1 cellular context compared by ENCODE assay signal in genomic region chr1:121586369-121587229, GRCh38.
TF ChIP-seq lines count a peak whose summit lies in the region.

No MANE protein-coding gene starts in this region.

TF ChIP-seq in HepG2, 621 proteins besides CTCF, POLR2A, EP300 and RAD21 (continued from another document and continues in another):
- TF ChIP-seq, protein P1, sequence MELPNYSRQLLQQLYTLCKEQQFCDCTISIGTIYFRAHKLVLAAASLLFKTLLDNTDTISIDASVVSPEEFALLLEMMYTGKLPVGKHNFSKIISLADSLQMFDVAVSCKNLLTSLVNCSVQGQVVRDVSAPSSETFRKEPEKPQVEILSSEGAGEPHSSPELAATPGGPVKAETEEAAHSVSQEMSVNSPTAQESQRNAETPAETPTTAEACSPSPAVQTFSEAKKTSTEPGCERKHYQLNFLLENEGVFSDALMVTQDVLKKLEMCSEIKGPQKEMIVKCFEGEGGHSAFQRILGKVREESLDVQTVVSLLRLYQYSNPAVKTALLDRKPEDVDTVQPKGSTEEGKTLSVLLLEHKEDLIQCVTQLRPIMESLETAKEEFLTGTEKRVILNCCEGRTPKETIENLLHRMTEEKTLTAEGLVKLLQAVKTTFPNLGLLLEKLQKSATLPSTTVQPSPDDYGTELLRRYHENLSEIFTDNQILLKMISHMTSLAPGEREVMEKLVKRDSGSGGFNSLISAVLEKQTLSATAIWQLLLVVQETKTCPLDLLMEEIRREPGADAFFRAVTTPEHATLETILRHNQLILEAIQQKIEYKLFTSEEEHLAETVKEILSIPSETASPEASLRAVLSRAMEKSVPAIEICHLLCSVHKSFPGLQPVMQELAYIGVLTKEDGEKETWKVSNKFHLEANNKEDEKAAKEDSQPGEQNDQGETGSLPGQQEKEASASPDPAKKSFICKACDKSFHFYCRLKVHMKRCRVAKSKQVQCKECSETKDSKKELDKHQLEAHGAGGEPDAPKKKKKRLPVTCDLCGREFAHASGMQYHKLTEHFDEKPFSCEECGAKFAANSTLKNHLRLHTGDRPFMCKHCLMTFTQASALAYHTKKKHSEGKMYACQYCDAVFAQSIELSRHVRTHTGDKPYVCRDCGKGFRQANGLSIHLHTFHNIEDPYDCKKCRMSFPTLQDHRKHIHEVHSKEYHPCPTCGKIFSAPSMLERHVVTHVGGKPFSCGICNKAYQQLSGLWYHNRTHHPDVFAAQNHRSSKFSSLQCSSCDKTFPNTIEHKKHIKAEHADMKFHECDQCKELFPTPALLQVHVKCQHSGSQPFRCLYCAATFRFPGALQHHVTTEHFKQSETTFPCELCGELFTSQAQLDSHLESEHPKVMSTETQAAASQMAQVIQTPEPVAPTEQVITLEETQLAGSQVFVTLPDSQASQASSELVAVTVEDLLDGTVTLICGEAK (IDR thresholded peaks at IDR 0.05): no peak
- TF ChIP-seq, protein P1 (CRISPR knock-in tag; IDR thresholded peaks at IDR 0.05): peak; percentile 94
- TF ChIP-seq, protein P2, sequence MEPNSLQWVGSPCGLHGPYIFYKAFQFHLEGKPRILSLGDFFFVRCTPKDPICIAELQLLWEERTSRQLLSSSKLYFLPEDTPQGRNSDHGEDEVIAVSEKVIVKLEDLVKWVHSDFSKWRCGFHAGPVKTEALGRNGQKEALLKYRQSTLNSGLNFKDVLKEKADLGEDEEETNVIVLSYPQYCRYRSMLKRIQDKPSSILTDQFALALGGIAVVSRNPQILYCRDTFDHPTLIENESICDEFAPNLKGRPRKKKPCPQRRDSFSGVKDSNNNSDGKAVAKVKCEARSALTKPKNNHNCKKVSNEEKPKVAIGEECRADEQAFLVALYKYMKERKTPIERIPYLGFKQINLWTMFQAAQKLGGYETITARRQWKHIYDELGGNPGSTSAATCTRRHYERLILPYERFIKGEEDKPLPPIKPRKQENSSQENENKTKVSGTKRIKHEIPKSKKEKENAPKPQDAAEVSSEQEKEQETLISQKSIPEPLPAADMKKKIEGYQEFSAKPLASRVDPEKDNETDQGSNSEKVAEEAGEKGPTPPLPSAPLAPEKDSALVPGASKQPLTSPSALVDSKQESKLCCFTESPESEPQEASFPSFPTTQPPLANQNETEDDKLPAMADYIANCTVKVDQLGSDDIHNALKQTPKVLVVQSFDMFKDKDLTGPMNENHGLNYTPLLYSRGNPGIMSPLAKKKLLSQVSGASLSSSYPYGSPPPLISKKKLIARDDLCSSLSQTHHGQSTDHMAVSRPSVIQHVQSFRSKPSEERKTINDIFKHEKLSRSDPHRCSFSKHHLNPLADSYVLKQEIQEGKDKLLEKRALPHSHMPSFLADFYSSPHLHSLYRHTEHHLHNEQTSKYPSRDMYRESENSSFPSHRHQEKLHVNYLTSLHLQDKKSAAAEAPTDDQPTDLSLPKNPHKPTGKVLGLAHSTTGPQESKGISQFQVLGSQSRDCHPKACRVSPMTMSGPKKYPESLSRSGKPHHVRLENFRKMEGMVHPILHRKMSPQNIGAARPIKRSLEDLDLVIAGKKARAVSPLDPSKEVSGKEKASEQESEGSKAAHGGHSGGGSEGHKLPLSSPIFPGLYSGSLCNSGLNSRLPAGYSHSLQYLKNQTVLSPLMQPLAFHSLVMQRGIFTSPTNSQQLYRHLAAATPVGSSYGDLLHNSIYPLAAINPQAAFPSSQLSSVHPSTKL (CRISPR knock-in tag; IDR thresholded peaks at IDR 0.05): peak; percentile 72
- TF ChIP-seq MED13 (CRISPR knock-in tag; IDR thresholded peaks at IDR 0.05): peak; percentile 37; the same call in 1 of the 2 replicates
- TF ChIP-seq TFDP1 (CRISPR knock-in tag; IDR thresholded peaks at IDR 0.05; ENCODE audit: borderline replicate concordance): peak; percentile 49; the same call in 1 of the 2 replicates
- TF ChIP-seq ZNF44 (CRISPR knock-in tag; IDR thresholded peaks at IDR 0.05): peak; percentile 74; the same call in 1 of the 2 replicates
- TF ChIP-seq ZNF468 (CRISPR knock-in tag; IDR thresholded peaks at IDR 0.05): no peak
- TF ChIP-seq ZNF878 (CRISPR knock-in tag; IDR thresholded peaks at IDR 0.05): no peak
- peak; percentile 61; the same call in 1 of the 2 replicates for TF ChIP-seq TBX3 (IDR thresholded peaks at IDR 0.05; ENCODE audit: borderline replicate concordance)
- TF ChIP-seq ZNF20 (CRISPR knock-in tag; IDR thresholded peaks at IDR 0.05): no peak
- TF ChIP-seq, protein P3, sequence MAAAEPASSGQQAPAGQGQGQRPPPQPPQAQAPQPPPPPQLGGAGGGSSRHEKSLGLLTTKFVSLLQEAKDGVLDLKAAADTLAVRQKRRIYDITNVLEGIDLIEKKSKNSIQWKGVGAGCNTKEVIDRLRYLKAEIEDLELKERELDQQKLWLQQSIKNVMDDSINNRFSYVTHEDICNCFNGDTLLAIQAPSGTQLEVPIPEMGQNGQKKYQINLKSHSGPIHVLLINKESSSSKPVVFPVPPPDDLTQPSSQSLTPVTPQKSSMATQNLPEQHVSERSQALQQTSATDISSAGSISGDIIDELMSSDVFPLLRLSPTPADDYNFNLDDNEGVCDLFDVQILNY (CRISPR knock-in tag; conservative IDR thresholded peaks at IDR 0.05): peak; percentile 23; the same call in 1 of the 2 replicates
- TF ChIP-seq MIER3 (CRISPR knock-in tag; IDR thresholded peaks at IDR 0.05; ENCODE audit: borderline replicate concordance): peak; percentile 39; the same call in 1 of the 2 replicates
- TF ChIP-seq, protein P4, sequence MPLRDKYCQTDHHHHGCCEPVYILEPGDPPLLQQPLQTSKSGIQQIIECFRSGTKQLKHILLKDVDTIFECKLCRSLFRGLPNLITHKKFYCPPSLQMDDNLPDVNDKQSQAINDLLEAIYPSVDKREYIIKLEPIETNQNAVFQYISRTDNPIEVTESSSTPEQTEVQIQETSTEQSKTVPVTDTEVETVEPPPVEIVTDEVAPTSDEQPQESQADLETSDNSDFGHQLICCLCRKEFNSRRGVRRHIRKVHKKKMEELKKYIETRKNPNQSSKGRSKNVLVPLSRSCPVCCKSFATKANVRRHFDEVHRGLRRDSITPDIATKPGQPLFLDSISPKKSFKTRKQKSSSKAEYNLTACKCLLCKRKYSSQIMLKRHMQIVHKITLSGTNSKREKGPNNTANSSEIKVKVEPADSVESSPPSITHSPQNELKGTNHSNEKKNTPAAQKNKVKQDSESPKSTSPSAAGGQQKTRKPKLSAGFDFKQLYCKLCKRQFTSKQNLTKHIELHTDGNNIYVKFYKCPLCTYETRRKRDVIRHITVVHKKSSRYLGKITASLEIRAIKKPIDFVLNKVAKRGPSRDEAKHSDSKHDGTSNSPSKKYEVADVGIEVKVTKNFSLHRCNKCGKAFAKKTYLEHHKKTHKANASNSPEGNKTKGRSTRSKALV (CRISPR knock-in tag; IDR thresholded peaks at IDR 0.05): 0 out of 2 replicates have a peak, but pooled peaks have one; percentile 28
- no peak for TF ChIP-seq PTBP1 (IDR thresholded peaks at IDR 0.05; ENCODE audit: low read depth, low read length, poor library complexity, severe bottlenecking)
- TF ChIP-seq ZNF598 (CRISPR knock-in tag; IDR thresholded peaks at IDR 0.05; ENCODE audit: borderline replicate concordance): no peak
- no peak for TF ChIP-seq ZBTB8A (CRISPR knock-in tag; IDR thresholded peaks at IDR 0.05; ENCODE audit: borderline replicate concordance, low read depth)
- no peak for TF ChIP-seq XBP1 (CRISPR knock-in tag; IDR thresholded peaks at IDR 0.05)
- no peak for TF ChIP-seq ZNF432 (CRISPR knock-in tag; IDR thresholded peaks at IDR 0.05; ENCODE audit: borderline replicate concordance)
- TF ChIP-seq, protein P5, sequence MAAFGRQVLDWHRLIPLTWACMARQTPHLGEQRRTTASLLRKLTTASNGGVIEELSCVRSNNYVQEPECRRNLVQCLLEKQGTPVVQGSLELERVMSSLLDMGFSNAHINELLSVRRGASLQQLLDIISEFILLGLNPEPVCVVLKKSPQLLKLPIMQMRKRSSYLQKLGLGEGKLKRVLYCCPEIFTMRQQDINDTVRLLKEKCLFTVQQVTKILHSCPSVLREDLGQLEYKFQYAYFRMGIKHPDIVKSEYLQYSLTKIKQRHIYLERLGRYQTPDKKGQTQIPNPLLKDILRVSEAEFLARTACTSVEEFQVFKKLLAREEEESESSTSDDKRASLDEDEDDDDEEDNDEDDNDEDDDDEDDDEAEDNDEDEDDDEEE (CRISPR knock-in tag; IDR thresholded peaks at IDR 0.05): peak; percentile 59; the same call in 1 of the 2 replicates
- peak; percentile 37; the same call in 1 of the 2 replicates for TF ChIP-seq SOX13 (IDR thresholded peaks at IDR 0.05)
- peak in 1 of 2 experiments; percentile 88; a peak in 2 of 4 replicates for TF ChIP-seq SOX13 (CRISPR knock-in tag; conservative IDR thresholded peaks at IDR 0.05 in 1 of 2, IDR thresholded peaks at IDR 0.05 in 1 of 2)
- peak; percentile 43; the same call in 1 of the 2 replicates for TF ChIP-seq KDM1A (CRISPR knock-in tag; IDR thresholded peaks at IDR 0.05)
- peak; percentile 68 for TF ChIP-seq ZNF792 (CRISPR knock-in tag; IDR thresholded peaks at IDR 0.05)
- TF ChIP-seq NR2C2 (CRISPR knock-in tag; IDR thresholded peaks at IDR 0.05; ENCODE audit: borderline replicate concordance): peak; percentile 52
- no peak for TF ChIP-seq ETS1 (CRISPR knock-in tag; IDR thresholded peaks at IDR 0.05)
- peak; percentile 22; the same call in 1 of the 2 replicates for TF ChIP-seq SMAD3 (CRISPR knock-in tag; IDR thresholded peaks at IDR 0.05)
- TF ChIP-seq DMAP1 (CRISPR knock-in tag; IDR thresholded peaks at IDR 0.05): peak; percentile 55; the same call in 1 of the 2 replicates
- TF ChIP-seq ZNF280B (CRISPR knock-in tag; IDR thresholded peaks at IDR 0.05; ENCODE audit: borderline replicate concordance): peak; percentile 73; the same call in 1 of the 2 replicates
- peak; percentile 73 for TF ChIP-seq ZNF501 (CRISPR knock-in tag; IDR thresholded peaks at IDR 0.05)
- TF ChIP-seq ZSCAN9 (CRISPR knock-in tag; IDR thresholded peaks at IDR 0.05; ENCODE audit: borderline replicate concordance): no peak; the same call in 1 of the 2 replicates
- TF ChIP-seq HBP1 (CRISPR knock-in tag; IDR thresholded peaks at IDR 0.05; ENCODE audit: low read depth): no peak
- peak; percentile 79 for TF ChIP-seq FOXA3 (CRISPR knock-in tag; IDR thresholded peaks at IDR 0.05)
- no peak for TF ChIP-seq MAF1 (CRISPR knock-in tag; IDR thresholded peaks at IDR 0.05; ENCODE audit: borderline replicate concordance)
